In genomic region chr6:106858653-106859092, GRCh38 we compare ENCODE assay signal across 1 cellular context.
TF ChIP-seq lines count a peak whose summit lies in the region.

No MANE protein-coding gene starts in this region.

TF ChIP-seq in HepG2, 621 proteins besides CTCF, POLR2A, EP300 and RAD21 (continued from another document):
- TF ChIP-seq ATF7-NPFF (CRISPR knock-in tag; IDR thresholded peaks at IDR 0.05; ENCODE audit: low read depth) (no peak), HMGXB3 (CRISPR knock-in tag; IDR thresholded peaks at IDR 0.05; ENCODE audit: borderline replicate concordance) (no peak), SOX13 (IDR thresholded peaks at IDR 0.05) (no peak), SOX13 (CRISPR knock-in tag; conservative IDR thresholded peaks at IDR 0.05 in 1 of 2, IDR thresholded peaks at IDR 0.05 in 1 of 2) (no peak)
